ENCODE assay signal across 10 cellular contexts in genomic region chr5:73853091-73853490, GRCh38.
DNase-seq lines count a peak whose midpoint lies in the region; ATAC-seq and TF ChIP-seq lines count a peak whose summit lies in the region.
"Had no signal": no experiment of that assay in that cellular context is flagged by ENCODE, and none has a peak within 500 bp of the region (broad histone marks: within the 10 kb centered on the region; RNA-seq: fewer than 3 reads in every experiment).

No MANE protein-coding gene starts in this region.

- no peak overlapping the region for H3K27ac ChIP-seq in lower lobe of right lung
- H3K27ac ChIP-seq: HL-60, prostate gland had no signal

- no peak for ATAC-seq in lower lobe of right lung

- in situ Hi-C loops in GM13977 (cut with MboI; ENCODE audit: low pct_unique_long_range_greater_than_20kb, low sequenced_read_pairs, unreplicated experiment): no loop called here

- no peaks in the 10 kb centered on the region for H3K36me3 ChIP-seq in adipocyte (ENCODE audit: control insufficient read depth, insufficient read depth, low read length, severe bottlenecking)
- no peaks in the 10 kb centered on the region for H3K36me3 ChIP-seq in lower lobe of right lung
- H3K36me3 ChIP-seq: prostate gland had no signal

- H3K9ac ChIP-seq in adipocyte (ENCODE audit: low read length): no peak overlapping the region

- DNase-seq in COLO668 (lab: John Stamatoyannopoulos, UW; ENCODE audit: unreplicated experiment) (peak; percentile 18), HFF-Myc (ENCODE audit: extremely low read depth, low read depth) (peak; percentile 74), adipocyte (ENCODE audit: low read depth) (peak; percentile 87), glomerular visceral epithelial cell (ENCODE audit: extremely low spot score) (peak; percentile 51), HCEC 1CT (no peak), GM13977 (ENCODE audit: low spot score) (no peak), lower lobe of right lung (no peak), T-helper 9 cell (no peak)

- no peak for TF ChIP-seq CTCF in HFF-Myc (IDR thresholded peaks at IDR 0.05; ENCODE audit: low read depth, low read length, missing control alignments)
- TF ChIP-seq CTCF in GM13977 (IDR thresholded peaks at IDR 0.05; ENCODE audit: extremely low read depth, insufficient read depth, missing control alignments): no peak
- TF ChIP-seq CTCF in lower lobe of right lung (IDR thresholded peaks at IDR 0.05): no peak

- H3K4me3 ChIP-seq in HFF-Myc (replicated peaks; ENCODE audit: low read depth, low read length) (no peak overlapping the region), adipocyte (ENCODE audit: low read length) (no peak overlapping the region), lower lobe of right lung (no peak overlapping the region)
- H3K4me3 ChIP-seq: prostate gland had no signal

- H3K4me1 ChIP-seq in adipocyte (ENCODE audit: control insufficient read depth, insufficient read depth, low read length): peaks cover 11% of the 10 kb centered on the region
- peaks cover 17% of the 10 kb centered on the region for H3K4me1 ChIP-seq in lower lobe of right lung
- H3K4me1 ChIP-seq: prostate gland had no signal

- intact Hi-C loops in lower lobe of right lung (cut with DNase I): no loop called here

- H3K27me3 ChIP-seq in adipocyte (replicated peaks; ENCODE audit: control insufficient read depth, insufficient read depth, low read length) (no peaks in the 10 kb centered on the region), lower lobe of right lung (ENCODE audit: low read depth) (no peaks in the 10 kb centered on the region)

- H3K9me3 ChIP-seq in adipocyte (ENCODE audit: control insufficient read depth, low read length): no peaks in the 10 kb centered on the region
- no peaks in the 10 kb centered on the region for H3K9me3 ChIP-seq in lower lobe of right lung
- H3K9me3 ChIP-seq: prostate gland had no signal

Comparison
In these comparisons a context has a peak if more than half of its experiments do, and no peak if none do; other contexts are left out.
1. DNase-seq: peak in COLO668 (single experiment), HFF-Myc (single experiment), adipocyte (single experiment) and glomerular visceral epithelial cell (single experiment); none in HCEC 1CT (single experiment), GM13977 (single experiment), lower lobe of right lung (single experiment) and T-helper 9 cell (single experiment).